16 cellular contexts compared by ENCODE assay signal in the genomic region with DNA sequence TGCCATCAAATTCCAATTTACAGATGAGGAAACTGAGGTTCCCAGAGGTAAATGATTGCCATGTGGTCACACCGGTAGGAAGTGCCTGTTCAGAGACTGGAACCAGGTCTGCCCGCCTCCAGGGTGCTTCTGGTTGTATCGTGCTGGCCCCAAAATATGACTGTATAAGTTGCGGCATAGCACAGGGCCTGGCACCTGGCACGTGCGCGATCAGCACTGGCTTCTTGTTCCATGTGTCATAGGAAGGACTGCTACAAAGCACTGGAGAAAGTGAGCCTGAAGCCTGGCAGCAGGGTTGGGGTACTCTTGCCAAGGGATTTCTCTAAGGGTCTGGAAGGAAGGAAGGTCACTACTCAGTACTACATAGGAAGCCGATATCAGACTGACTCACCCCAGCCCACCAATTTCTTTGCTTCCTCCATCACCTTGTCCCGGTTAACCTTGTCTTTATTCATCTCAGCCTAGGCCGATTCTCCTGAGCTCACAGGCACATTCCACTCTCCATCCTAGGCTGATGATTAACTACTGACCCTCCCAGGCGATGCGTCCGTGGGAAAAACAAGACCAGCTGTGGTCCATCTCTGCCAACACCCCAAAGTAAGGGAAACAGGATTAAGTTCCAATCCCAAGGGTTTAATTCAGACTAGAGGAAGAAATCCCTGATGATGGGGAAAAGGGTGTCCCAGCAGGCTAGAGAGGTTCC. TPM values are rescaled to one million over a fixed set of nuclear protein-coding genes. Genes with fewer than 3 reads are reported as not detected.
A peak's percentile ranks its signal among the peaks of the same experiment; 100 is the strongest.
DNase-seq lines count a peak whose midpoint lies in the region; ATAC-seq and TF ChIP-seq lines count a peak whose summit lies in the region.
"Had no signal": no experiment of that assay in that cellular context is flagged by ENCODE, and none has a peak within 500 bp of the region (broad histone marks: within the 10 kb centered on the region; RNA-seq: fewer than 3 reads in every experiment).

No MANE protein-coding gene starts in this region.

- H3K36me3 ChIP-seq in mesendoderm (ENCODE audit: control insufficient read depth, insufficient read depth, low read length) (no peaks in the 10 kb centered on the region), esophagus squamous epithelium (no peaks in the 10 kb centered on the region)
- H3K36me3 ChIP-seq: gastrocnemius medialis, transverse colon had no signal

- POLR2A ChIA-PET in activated CD8-positive, alpha-beta T cell treated with anti-CD3 and anti-CD28 coated beads, Interleukin-2, amount 10 ng/mL, durations not matched to agents 7 days and 5 days (lab: Charles Lee) = no interaction called here

- no peak overlapping the region for H2BK120ac ChIP-seq in mesendoderm (ENCODE audit: low read depth, low read length)

- H3K27me3 ChIP-seq in mesendoderm (ENCODE audit: insufficient read depth, low read length, poor library complexity) = no peaks in the 10 kb centered on the region
- H3K27me3 ChIP-seq in esophagus squamous epithelium = peaks cover 0 to 89% (median 7%) of the 10 kb centered on the region in 4 donors

- no peaks in the 10 kb centered on the region for H3K79me1 ChIP-seq in mesendoderm (ENCODE audit: low read length)

- H3K18ac ChIP-seq in mesendoderm (ENCODE audit: low read length) = no peak overlapping the region

- TF ChIP-seq CTCF in type B pancreatic cell (conservative IDR thresholded peaks at IDR 0.05) = no peak
- TF ChIP-seq CTCF in esophagus squamous epithelium (IDR thresholded peaks at IDR 0.05) = no peak

- peak; percentile 26 for DNase-seq in stimulated activated CD4-positive, alpha-beta T cell treated with anti-CD3 and anti-CD28 coated beads, Interleukin-1b, Interleukin-23, amount 100 ng/mL, for 48 hours
- no peak for DNase-seq in stimulated activated CD4-positive, alpha-beta T cell treated with anti-CD3 and anti-CD28 coated beads, Interleukin-2, amount 100 ng/mL, for 48 hours
- DNase-seq in activated CD8-positive, alpha-beta T cell treated with anti-CD3 and anti-CD28 coated beads, Interleukin-2, amount 10 ng/mL, durations not matched to agents 7 days and 5 days = no peak
- DNase-seq in mesendoderm (no peak), type B pancreatic cell (ENCODE audit: extremely low spot score, unreplicated experiment) (no peak), NCI-H446 treated with DMSO at 0.1 percent for 48 hours (lab: John Stamatoyannopoulos, UW) (no peak), esophagus squamous epithelium (lab: John Stamatoyannopoulos, UW) (no peak)
- DNase-seq: C1 segment of cervical spinal cord, gastrocnemius medialis, NCI-H1694 treated with DMSO at 0.1 percent for 48 hours, NCI-H510A treated with DMSO at 0.1 percent for 48 hours, SW 1271, transverse colon had no signal

- no peak for TF ChIP-seq POLR2A in esophagus squamous epithelium (IDR thresholded peaks at IDR 0.05)

- H4K8ac ChIP-seq in mesendoderm (ENCODE audit: low read depth, low read length) = no peak overlapping the region

- H3K79me2 ChIP-seq in mesendoderm (ENCODE audit: control insufficient read depth, insufficient read depth, low read length) = no peaks in the 10 kb centered on the region
- H3K79me2 ChIP-seq: parathyroid adenoma had no signal

- no peak overlapping the region for H3K27ac Mint-ChIP-seq in activated CD8-positive, alpha-beta T cell treated with anti-CD3 and anti-CD28 coated beads, Interleukin-2, amount 10 ng/mL, durations not matched to agents 7 days and 5 days
- H3K27ac Mint-ChIP-seq in type B pancreatic cell = no peak overlapping the region

- H3K4me1 Mint-ChIP-seq in activated CD8-positive, alpha-beta T cell treated with anti-CD3 and anti-CD28 coated beads, Interleukin-2, amount 10 ng/mL, durations not matched to agents 7 days and 5 days (ENCODE audit: low read depth) = peaks cover 86% of the 10 kb centered on the region
- no peaks in the 10 kb centered on the region for H3K4me1 Mint-ChIP-seq in type B pancreatic cell (ENCODE audit: unreplicated experiment)

- H2BK5ac ChIP-seq in mesendoderm (ENCODE audit: low read length) = no peak overlapping the region

- no peak overlapping the region for H3K9ac ChIP-seq in mesendoderm (ENCODE audit: low read length)
- H3K9ac ChIP-seq: parathyroid adenoma had no signal

- H3K9me3 Mint-ChIP-seq in activated CD8-positive, alpha-beta T cell treated with anti-CD3 and anti-CD28 coated beads, Interleukin-2, amount 10 ng/mL, durations not matched to agents 7 days and 5 days (ENCODE audit: insufficient read depth) = no peaks in the 10 kb centered on the region
- H3K9me3 Mint-ChIP-seq in type B pancreatic cell = no peaks in the 10 kb centered on the region

- H2AK5ac ChIP-seq in mesendoderm (ENCODE audit: low read length) = no peak overlapping the region

- intact Hi-C loops in esophagus squamous epithelium (cut with DNase I) = no loop called here

- H3K9me3 ChIP-seq in esophagus squamous epithelium = no peaks in the 10 kb centered on the region
- H3K9me3 ChIP-seq: gastrocnemius medialis, transverse colon had no signal

- no peak overlapping the region for H3K56ac ChIP-seq in mesendoderm (ENCODE audit: low read length)

- H3K23ac ChIP-seq in mesendoderm (ENCODE audit: low read length) = peak overlapping the region; percentile 18

- CTCF ChIA-PET in activated CD8-positive, alpha-beta T cell treated with anti-CD3 and anti-CD28 coated beads, Interleukin-2, amount 10 ng/mL, durations not matched to agents 7 days and 5 days (lab: Charles Lee) = interaction anchor here (0.8 to 2.3 kb wide), 6 partner anchors 37 to 195 kb away, joined by 3 to 20 read pairs (median 8); no protein-coding TSS in a partner anchor

- WGBS in mesendoderm (ENCODE audit: extremely low coverage, insufficient coverage, low lambda C conversion rate) = no CpG with 5 or more reads among the region's 13 CpGs
- WGBS in esophagus squamous epithelium, 2 donors = 48 to 71% methylated on average over 9 to 10 of the region's 13 CpGs

- no peak overlapping the region for H3K27ac ChIP-seq in mesendoderm (ENCODE audit: low read depth, low read length)
- H3K27ac ChIP-seq in esophagus squamous epithelium = peak overlapping the region in 1 of 4 donors; percentile 26
- H3K27ac ChIP-seq: gastrocnemius medialis, parathyroid adenoma, transverse colon had no signal

- peaks cover 57% of the 10 kb centered on the region for H3K36me3 Mint-ChIP-seq in activated CD8-positive, alpha-beta T cell treated with anti-CD3 and anti-CD28 coated beads, Interleukin-2, amount 10 ng/mL, durations not matched to agents 7 days and 5 days (ENCODE audit: low read depth)
- no peaks in the 10 kb centered on the region for H3K36me3 Mint-ChIP-seq in type B pancreatic cell

- H2BK15ac ChIP-seq in mesendoderm (replicated peaks; ENCODE audit: low read depth) = no peak overlapping the region

- H3K4me1 ChIP-seq in mesendoderm (ENCODE audit: control insufficient read depth, low read depth, low read length) (no peaks in the 10 kb centered on the region), esophagus squamous epithelium (peaks cover 0 to 21% (median 9%) of the 10 kb centered on the region in 3 donors)
- H3K4me1 ChIP-seq: gastrocnemius medialis had no signal

- no peak for ATAC-seq in activated CD8-positive, alpha-beta T cell treated with anti-CD3 and anti-CD28 coated beads, Interleukin-2, amount 10 ng/mL, durations not matched to agents 7 days and 5 days
- ATAC-seq in HG02840 (IDR thresholded peaks at IDR 0.05; ENCODE audit: low FRiP score, unreplicated experiment) = no peak
- ATAC-seq: gastrocnemius medialis, HCT116 had no signal

- H3K4me3 Mint-ChIP-seq in activated CD8-positive, alpha-beta T cell treated with anti-CD3 and anti-CD28 coated beads, Interleukin-2, amount 10 ng/mL, durations not matched to agents 7 days and 5 days = peak overlapping the region; percentile 94
- H3K4me3 Mint-ChIP-seq in type B pancreatic cell = peak overlapping the region; percentile 66

- H4K5ac ChIP-seq in mesendoderm (ENCODE audit: low read length) = no peak overlapping the region

- no peak overlapping the region for H3K4ac ChIP-seq in mesendoderm (ENCODE audit: low read depth, low read length)

- H3K4me2 ChIP-seq in mesendoderm (ENCODE audit: low read length) = no peak overlapping the region

- no peak overlapping the region for H3K4me3 ChIP-seq in mesendoderm (ENCODE audit: low read length)
- H3K4me3 ChIP-seq in esophagus squamous epithelium = peak overlapping the region in 1 of 4 donors; percentile 72

- H3K27me3 Mint-ChIP-seq in activated CD8-positive, alpha-beta T cell treated with anti-CD3 and anti-CD28 coated beads, Interleukin-2, amount 10 ng/mL, durations not matched to agents 7 days and 5 days (ENCODE audit: low read depth) = no peaks in the 10 kb centered on the region
- H3K27me3 Mint-ChIP-seq in type B pancreatic cell = peaks cover 75% of the 10 kb centered on the region

RNA-seq across cellular contexts. Expression of a gene that starts 1.8 kb away (rescaled TPM):
- 10 to 100 TPM; 26.9 to 27.5 TPM for total RNA-seq in activated CD8-positive, alpha-beta T cell treated with anti-CD3 and anti-CD28 coated beads, Interleukin-2, amount 10 ng/mL, durations not matched to agents 7 days and 5 days
- 1.8 TPM for polyA plus RNA-seq in mesendoderm (2013, experiment 1 of 2)
- 1.9 TPM for polyA plus RNA-seq in mesendoderm (2013, experiment 2 of 2)
- total RNA-seq in type B pancreatic cell (ENCODE audit: low replicate concordance) = 1.8 and 2.9 TPM in 2 replicates
- total RNA-seq in esophagus squamous epithelium = 1 to 10 TPM in 2 of 4 donors, under 1 TPM in 2; 0.15 to 4.5 (median 1.4) TPM
